Comparison of ENCODE assay signal across 8 cellular contexts in the genomic region with DNA sequence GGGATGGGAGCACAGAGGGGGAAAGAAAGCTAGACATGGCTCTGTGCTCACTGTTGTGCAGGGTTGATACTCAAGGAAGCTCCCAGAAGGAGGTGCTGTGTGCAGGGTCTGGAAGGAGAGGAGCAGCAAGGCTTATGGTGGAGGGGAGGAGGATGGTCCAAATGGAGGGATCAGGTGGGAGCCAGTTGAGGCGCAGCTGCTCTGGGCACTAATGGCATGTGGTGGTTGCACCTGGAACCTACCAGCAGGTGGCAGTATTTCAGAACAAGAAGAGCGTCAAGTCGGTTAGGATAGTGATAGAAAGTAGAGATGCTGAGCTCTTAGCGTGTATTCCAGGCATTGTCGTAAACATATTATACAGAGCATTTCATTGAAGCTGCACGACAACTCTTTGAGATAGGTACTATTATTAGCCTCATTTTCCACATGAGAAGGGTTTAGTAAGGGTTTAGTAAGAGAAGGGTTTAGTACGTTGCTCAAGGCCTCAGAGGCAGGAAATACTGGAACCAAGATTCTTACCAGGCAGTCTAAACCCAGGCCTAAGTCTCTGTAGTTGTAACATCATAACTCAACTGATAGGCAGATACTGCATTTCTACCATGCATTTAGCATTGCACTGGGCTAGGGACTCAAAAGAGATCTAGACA.
DNase-seq lines count a peak whose midpoint lies in the region; ATAC-seq and TF ChIP-seq lines count a peak whose summit lies in the region.

No MANE protein-coding gene starts in this region.

- H3K4me3 ChIP-seq in esophagus muscularis mucosa: no peak overlapping the region
- H3K4me3 ChIP-seq in naive thymus-derived CD4-positive, alpha-beta T cell (ENCODE audit: low read length): no peak overlapping the region

- intact Hi-C loops in esophagus muscularis mucosa (cut with DNase I): loop anchor here (5.0 to 10.0 kb wide), 3 partner anchors 379 to 821 kb away; no protein-coding TSS in a partner anchor
- intact Hi-C loops in naive thymus-derived CD4-positive, alpha-beta T cell (cut with micrococcal nuclease): loop anchor here in 1 of 2 donors (5.0 kb wide), 1 partner anchor 938 kb away; no protein-coding TSS in a partner anchor

- no peak for TF ChIP-seq EP300 in esophagus muscularis mucosa (IDR thresholded peaks at IDR 0.05)

- peaks cover 0 to 3% (median 0%) of the 10 kb centered on the region in 5 donors for H3K27me3 Mint-ChIP-seq in naive thymus-derived CD4-positive, alpha-beta T cell

- DNase-seq in Ammon's horn (ENCODE audit: low spot score): peak; percentile 86
- DNase-seq in NCI-H748 treated with DMSO at 0.1 percent for 48 hours (lab: John Stamatoyannopoulos, UW): peak; percentile 28
- DNase-seq in activated CD8-positive, alpha-beta memory T cell treated with anti-CD3 and anti-CD28 coated beads for 4 hours (ENCODE audit: low read depth in 2 of 2): peak; percentile 6 to 14
- DNase-seq in esophagus muscularis mucosa (ENCODE audit: extremely low spot score): peak; percentile 92
- peak in 7 of 9 donors; percentile 28 to 47 (median 36) for DNase-seq in naive thymus-derived CD4-positive, alpha-beta T cell
- peak; percentile 90 for DNase-seq in superior temporal gyrus (ENCODE audit: extremely low spot score)

- ATAC-seq in GM18868 (IDR thresholded peaks at IDR 0.05; ENCODE audit: unreplicated experiment) (peak; percentile 91), HG03378 (IDR thresholded peaks at IDR 0.05; ENCODE audit: unreplicated experiment) (peak; percentile 88)
- peak; percentile 45 for ATAC-seq in naive thymus-derived CD4-positive, alpha-beta T cell

- peak; percentile 67 to 86 (median 80) for TF ChIP-seq CTCF in esophagus muscularis mucosa (IDR thresholded peaks at IDR 0.05)

- no peak overlapping the region for H3K27ac ChIP-seq in esophagus muscularis mucosa (replicated peaks in 1 of 4)
- H3K27ac ChIP-seq in naive thymus-derived CD4-positive, alpha-beta T cell (ENCODE audit: low read depth, low read length): no peak overlapping the region

- 39% methylated on average over 7 of the region's 7 CpGs for WGBS in esophagus muscularis mucosa

- H3K36me3 Mint-ChIP-seq in naive thymus-derived CD4-positive, alpha-beta T cell: no peaks in the 10 kb centered on the region

- no peaks in the 10 kb centered on the region for H3K27me3 ChIP-seq in esophagus muscularis mucosa
- H3K27me3 ChIP-seq in naive thymus-derived CD4-positive, alpha-beta T cell (ENCODE audit: control insufficient read depth in 2 of 2, insufficient read depth in 2 of 2, low read length in 2 of 2): no peaks in the 10 kb centered on the region

- H3K4me1 Mint-ChIP-seq in naive thymus-derived CD4-positive, alpha-beta T cell: no peaks in the 10 kb centered on the region

- CTCF ChIA-PET in naive thymus-derived CD4-positive, alpha-beta T cell (lab: Charles Lee): interaction anchor here (0.5 to 1.9 kb wide), 5 partner anchors 8 to 821 kb away, joined by 3 to 10 read pairs (median 7); no protein-coding TSS in a partner anchor

- POLR2A ChIA-PET in naive thymus-derived CD4-positive, alpha-beta T cell (lab: Charles Lee): no interaction called here

- peaks cover 0 to 3% (median under 1%) of the 10 kb centered on the region in 4 donors for H3K9me3 ChIP-seq in esophagus muscularis mucosa
- H3K9me3 ChIP-seq in naive thymus-derived CD4-positive, alpha-beta T cell (ENCODE audit: control insufficient read depth in 2 of 3, low read length in 3 of 3): no peaks in the 10 kb centered on the region

- no peaks in the 10 kb centered on the region for H3K4me1 ChIP-seq in esophagus muscularis mucosa
- no peaks in the 10 kb centered on the region for H3K4me1 ChIP-seq in naive thymus-derived CD4-positive, alpha-beta T cell (ENCODE audit: control insufficient read depth in 2 of 2, insufficient read depth in 2 of 2, low read length in 2 of 2)

- no peak for TF ChIP-seq POLR2A in esophagus muscularis mucosa (IDR thresholded peaks at IDR 0.05; ENCODE audit: low read depth)

- no peaks in the 10 kb centered on the region for H3K36me3 ChIP-seq in esophagus muscularis mucosa
- no peaks in the 10 kb centered on the region for H3K36me3 ChIP-seq in naive thymus-derived CD4-positive, alpha-beta T cell (ENCODE audit: control insufficient read depth in 2 of 3, insufficient read depth in 3 of 3, low read length in 3 of 3)

- H3K4me3 Mint-ChIP-seq in naive thymus-derived CD4-positive, alpha-beta T cell: no peak overlapping the region

- H3K27ac Mint-ChIP-seq in naive thymus-derived CD4-positive, alpha-beta T cell: no peak overlapping the region

- no peaks in the 10 kb centered on the region for H3K9me3 Mint-ChIP-seq in naive thymus-derived CD4-positive, alpha-beta T cell

Comparison
In these comparisons a context has a peak if more than half of its experiments do, and no peak if none do; other contexts are left out.
1. DNase-seq: peak in every context shown above with its lines; median percentile 92 in esophagus muscularis mucosa; 90 in superior temporal gyrus; 86 in Ammon's horn; 36 in naive thymus-derived CD4-positive, alpha-beta T cell; 28 in NCI-H748 treated with DMSO at 0.1 percent for 48 hours; 10 in activated CD8-positive, alpha-beta memory T cell treated with anti-CD3 and anti-CD28 coated beads for 4 hours.